1 cellular context compared by ENCODE assay signal in genomic region chr13:100594731-100595130, GRCh38.
TF ChIP-seq lines count a peak whose summit lies in the region.

No MANE protein-coding gene starts in this region.

TF ChIP-seq in GM12878, 131 proteins besides CTCF, POLR2A, EP300 and RAD21:
- TF ChIP-seq NFIC (IDR thresholded peaks at IDR 0.05; ENCODE audit: low read depth, low read length), result no peak
